Comparison of ENCODE assay signal across 8 cellular contexts in genomic region chr1:20486457-20487235, GRCh38. TPM values are rescaled to one million over a fixed set of nuclear protein-coding genes. Genes with fewer than 3 reads are reported as not detected.
DNase-seq lines count a peak whose midpoint lies in the region; ATAC-seq, FAIRE-seq and TF ChIP-seq lines count a peak whose summit lies in the region.

No MANE protein-coding gene starts in this region.

- H3K9me3 Mint-ChIP-seq in activated naive CD4-positive, alpha-beta T cell treated with anti-CD3 and anti-CD28 coated beads, Interleukin-2, amount 50 U/mL, for 24 hours = no peaks in the 10 kb centered on the region

- H3K27ac ChIP-seq in Peyer's patch (peak overlapping the region; percentile 55 to 100 (median 92)), HepG2 (ENCODE audit: extremely low read length, insufficient read depth, low read length) (peak overlapping the region; percentile 98), subcutaneous abdominal adipose tissue (ENCODE audit: low read depth, low read length) (no peak overlapping the region)

- H3K36me3 ChIP-seq in Peyer's patch (no peaks in the 10 kb centered on the region), HepG2 (replicated peaks in 1 of 2; ENCODE audit: control insufficient read depth in 1 of 2, insufficient read depth in 2 of 2, low read length in 2 of 2) (no peaks in the 10 kb centered on the region), subcutaneous abdominal adipose tissue (ENCODE audit: control insufficient read depth in 5 of 5, insufficient read depth in 5 of 5, low read length in 5 of 5) (no peaks in the 10 kb centered on the region)

- POLR2A ChIA-PET in HepG2 (lab: Yijun Ruan, JAX) = interaction anchor here (1.0 to 4.3 kb wide), 8 partner anchors 9 to 512 kb away, joined by 3 to 60 read pairs (median 5); partner anchors contain the start of gene MUL1

- H3K4me2 ChIP-seq in HepG2 (ENCODE audit: low read depth, low read length) = peak overlapping the region; percentile 83

- TF ChIP-seq POLR2A in Peyer's patch (IDR thresholded peaks at IDR 0.05) (peak; percentile 62 to 65), HepG2 (IDR thresholded peaks at IDR 0.05; ENCODE audit: insufficient read depth in 1 of 2, low read depth in 2 of 2, low read length in 2 of 2) (peak in 1 of 2 experiments; percentile 68; a peak in 2 of 4 replicates)

- WGBS in HepG2 (ENCODE audit: low lambda C conversion rate) = 5% methylated on average over 3 of the region's 51 CpGs

- ATAC-seq in HepG2 = peak; percentile 69
- no peak for ATAC-seq in HG03439 (IDR thresholded peaks at IDR 0.05; ENCODE audit: unreplicated experiment)

- H3K9me3 ChIP-seq in Peyer's patch (no peaks in the 10 kb centered on the region), HepG2 (ENCODE audit: low read length) (no peaks in the 10 kb centered on the region), subcutaneous abdominal adipose tissue (ENCODE audit: control insufficient read depth in 5 of 5, low read length in 5 of 5) (no peaks in the 10 kb centered on the region)

- BruUV-seq in HepG2 (replicated peaks; lab: Mats Ljungman, UMichigan) = no TSS peak

- peaks cover 20% of the 10 kb centered on the region for H3K4me1 Mint-ChIP-seq in activated naive CD4-positive, alpha-beta T cell treated with anti-CD3 and anti-CD28 coated beads, Interleukin-2, amount 50 U/mL, for 24 hours

- peaks cover 0 to 43% (median 12%) of the 10 kb centered on the region in 4 donors for H3K4me1 ChIP-seq in Peyer's patch
- H3K4me1 ChIP-seq in HepG2 (ENCODE audit: insufficient read depth, low read length) = peaks cover 51% of the 10 kb centered on the region
- H3K4me1 ChIP-seq in subcutaneous abdominal adipose tissue (ENCODE audit: control insufficient read depth in 5 of 5, insufficient read depth in 5 of 5, low read length in 5 of 5) = peaks cover 0 to 31% (median 30%) of the 10 kb centered on the region in 5 donors

- CTCF ChIA-PET in HepG2 (lab: Yijun Ruan, JAX; ENCODE audit: low intra/inter-chr PET ratio, low total read pairs) = interaction anchor here (2.4 kb wide), 1 partner anchor 17 kb away, joined by 10 read pairs; no protein-coding TSS in a partner anchor

- peaks cover 37% of the 10 kb centered on the region for H3K79me2 ChIP-seq in HepG2 (ENCODE audit: insufficient read depth, low read length)

- no peaks in the 10 kb centered on the region for H3K36me3 Mint-ChIP-seq in activated naive CD4-positive, alpha-beta T cell treated with anti-CD3 and anti-CD28 coated beads, Interleukin-2, amount 50 U/mL, for 24 hours

- H3K4me3 ChIP-seq in Peyer's patch (peak overlapping the region; percentile 55 to 92 (median 70)), HepG2 (replicated peaks in 1 of 3; ENCODE audit: insufficient read depth in 1 of 3, low read depth in 2 of 3, low read length in 3 of 3) (peak overlapping the region; percentile 68 to 92 (median 90)), subcutaneous abdominal adipose tissue (ENCODE audit: low read depth in 1 of 5, low read length in 5 of 5) (peak overlapping the region in 4 of 5 donors; percentile 66 to 71 (median 68))

- TF ChIP-seq EP300 in HepG2 (IDR thresholded peaks at IDR 0.05; ENCODE audit: low read depth in 2 of 2, low read length in 2 of 2) (peak in 1 of 2 experiments; percentile 68; a peak in 1 of 4 replicates), HepG2 (CRISPR knock-in tag; IDR thresholded peaks at IDR 0.05; ENCODE audit: borderline replicate concordance) (no peak; the same call in 1 of the 2 replicates)

- H3K4me3 Mint-ChIP-seq in activated naive CD4-positive, alpha-beta T cell treated with anti-CD3 and anti-CD28 coated beads, Interleukin-2, amount 50 U/mL, for 24 hours = peak overlapping the region; percentile 80

- intact Hi-C loops in HepG2 (cut with micrococcal nuclease; ENCODE audit: unreplicated experiment) = no loop called here

- H3K27ac Mint-ChIP-seq in activated naive CD4-positive, alpha-beta T cell treated with anti-CD3 and anti-CD28 coated beads, Interleukin-2, amount 50 U/mL, for 24 hours = no peak overlapping the region

- no peak for DNase-seq in activated naive CD4-positive, alpha-beta T cell treated with Interleukin-2 at 50 U/mL for 16 hours
- DNase-seq in Peyer's patch (peak in 2 of 3 donors; percentile 89 to 94), dermis blood vessel endothelial cell (peak; percentile 40), HepG2 (ENCODE audit: low spot score) (peak; percentile 84), NCI-H526 treated with DMSO at 0.1 percent for 48 hours (lab: John Stamatoyannopoulos, UW) (no peak)

- in situ Hi-C loops in HepG2 (cut with HindIII; ENCODE audit: extremely low pct_ligation_motif_present, low pct_unique_long_range_greater_than_20kb) = no loop called here

- H2AFZ ChIP-seq in HepG2 (ENCODE audit: low read length) = no peak overlapping the region

- H3K27me3 ChIP-seq in Peyer's patch (no peaks in the 10 kb centered on the region), HepG2 (ENCODE audit: control insufficient read depth in 1 of 2, insufficient read depth in 2 of 2, low read length in 2 of 2) (no peaks in the 10 kb centered on the region), subcutaneous abdominal adipose tissue (ENCODE audit: control insufficient read depth in 5 of 5, insufficient read depth in 4 of 5, low read length in 5 of 5) (peaks cover 11 to 49% (median 34%) of the 10 kb centered on the region in 5 donors)

- H3K9ac ChIP-seq in HepG2 (ENCODE audit: insufficient read depth, low read depth, low read length) (peak overlapping the region; percentile 99), subcutaneous abdominal adipose tissue (ENCODE audit: low read length in 5 of 5) (peak overlapping the region in 2 of 5 donors; percentile 48 to 56)

- H4K20me1 ChIP-seq in HepG2 (ENCODE audit: insufficient read depth, low read length) = no peaks in the 10 kb centered on the region; the same call in 1 of the 2 replicates

- TF ChIP-seq CTCF in Peyer's patch (IDR thresholded peaks at IDR 0.05) = peak in 1 of 6 experiments; percentile 7
- peak; percentile 23 for TF ChIP-seq CTCF in HepG2 (CRISPR knock-in tag; IDR thresholded peaks at IDR 0.05)

- FAIRE-seq in HepG2 (lab: Jason Lieb, UNC) = no peak

- peaks cover 31% of the 10 kb centered on the region for H3K27me3 Mint-ChIP-seq in activated naive CD4-positive, alpha-beta T cell treated with anti-CD3 and anti-CD28 coated beads, Interleukin-2, amount 50 U/mL, for 24 hours

- peak; percentile 20; the same call in 1 of the 2 replicates for TF ChIP-seq RAD21 in HepG2 (CRISPR knock-in tag; IDR thresholded peaks at IDR 0.05)

TF ChIP-seq in HepG2, 621 proteins besides CTCF, POLR2A, EP300 and RAD21 (continues in another document):
- TF ChIP-seq ETV5 (CRISPR knock-in tag; IDR thresholded peaks at IDR 0.05; ENCODE audit: borderline replicate concordance) = peak; percentile 57; the same call in 1 of the 2 replicates

RNA-seq across cellular contexts. Expression of gene CAMK2N1, which starts 0.6 kb away (rescaled TPM):
- total RNA-seq in Peyer's patch (10 to 100 TPM; 18.2 to 89.7 (median 75.1) TPM), dermis blood vessel endothelial cell (3.7 and 7.8 TPM in 2 replicates), HepG2 (2016; rRNA removed; fragmentation: Illumina TruSeq; extraction: Trizol) (38.6 and 44.3 TPM in 2 replicates)
- total RNA-seq in HepG2 (2016; cell fraction: cytosol; rRNA removed; fragmentation: Illumina TruSeq; extraction: Trizol; ENCODE audit: low read depth) = 53.6 and 65.2 TPM in 2 replicates
- 39.6 and 42.8 TPM in 2 replicates for total RNA-seq in HepG2 (2016; cell fraction: insoluble cytoplasmic fraction; rRNA removed; fragmentation: Illumina TruSeq; extraction: Trizol)
- total RNA-seq in HepG2 (2016; cell fraction: membrane; rRNA removed; fragmentation: Illumina TruSeq; extraction: Trizol) = 110 and 117 TPM in 2 replicates
- 21.4 and 29.3 TPM in 2 replicates for total RNA-seq in HepG2 (2016; cell fraction: nucleus; rRNA removed; fragmentation: Illumina TruSeq; extraction: Trizol)
- polyA plus RNA-seq in HepG2 (2011; rRNA removed) = 32.7 and 38.0 TPM in 2 replicates
- polyA plus RNA-seq in HepG2 (2011; cell fraction: cytosol; rRNA removed) = 27.0 and 40.8 TPM in 2 replicates
- polyA plus RNA-seq in HepG2 (2011; cell fraction: nucleus; rRNA removed) = 23.2 and 28.1 TPM in 2 replicates
- polyA plus RNA-seq in HepG2 (2012) = 108 and 112 TPM in 2 replicates
- 238 and 250 TPM in 2 replicates for polyA plus RNA-seq in HepG2 (2016; cell fraction: cytosol; fragmentation: Illumina TruSeq; extraction: Trizol; ENCODE audit: low read depth)
- 120 and 152 TPM in 2 replicates for polyA plus RNA-seq in HepG2 (2016; cell fraction: insoluble cytoplasmic fraction; fragmentation: Illumina TruSeq; extraction: Trizol; ENCODE audit: low read depth)
- 340 and 368 TPM in 2 replicates for polyA plus RNA-seq in HepG2 (2016; cell fraction: membrane; fragmentation: Illumina TruSeq; extraction: Trizol; ENCODE audit: low read depth)
- 110 and 112 TPM in 2 replicates for polyA plus RNA-seq in HepG2 (2016; cell fraction: nucleus; fragmentation: Illumina TruSeq; extraction: Trizol; ENCODE audit: insufficient read depth, low read depth)
- 0.12 and 20.9 TPM in 2 replicates for polyA minus RNA-seq in HepG2 (2011; rRNA and poly(A)+ RNA removed; ENCODE audit: low replicate concordance)
- 34.7 and 39.2 TPM in 2 replicates for polyA minus RNA-seq in HepG2 (2011; cell fraction: cytosol; rRNA and poly(A)+ RNA removed)
- 19.4 and 21.5 TPM in 2 replicates for polyA minus RNA-seq in HepG2 (2011; cell fraction: nucleus; rRNA and poly(A)+ RNA removed)

RNA-seq across cellular contexts. Expression of gene MUL1, which starts 21.3 kb away (rescaled TPM):
- total RNA-seq in Peyer's patch (10 to 100 TPM in 3 of 4 donors, 1 to 10 TPM in 1; 5.8 to 42.9 (median 28.7) TPM), dermis blood vessel endothelial cell (41.0 and 53.6 TPM in 2 replicates), HepG2 (2016; rRNA removed; fragmentation: Illumina TruSeq; extraction: Trizol) (13.5 and 26.5 TPM in 2 replicates)
- 3.2 TPM in 2 replicates for total RNA-seq in HepG2 (2016; cell fraction: cytosol; rRNA removed; fragmentation: Illumina TruSeq; extraction: Trizol; ENCODE audit: low read depth)
- total RNA-seq in HepG2 (2016; cell fraction: insoluble cytoplasmic fraction; rRNA removed; fragmentation: Illumina TruSeq; extraction: Trizol) = 14.3 and 26.3 TPM in 2 replicates
- 8.5 and 8.6 TPM in 2 replicates for total RNA-seq in HepG2 (2016; cell fraction: membrane; rRNA removed; fragmentation: Illumina TruSeq; extraction: Trizol)
- 23.1 and 27.3 TPM in 2 replicates for total RNA-seq in HepG2 (2016; cell fraction: nucleus; rRNA removed; fragmentation: Illumina TruSeq; extraction: Trizol)
- 21.5 and 27.5 TPM in 2 replicates for polyA plus RNA-seq in HepG2 (2011; rRNA removed)
- 23.9 and 24.3 TPM in 2 replicates for polyA plus RNA-seq in HepG2 (2011; cell fraction: cytosol; rRNA removed)
- polyA plus RNA-seq in HepG2 (2011; cell fraction: nucleus; rRNA removed) = 10.0 and 11.8 TPM in 2 replicates
- 14.9 and 20.0 TPM in 2 replicates for polyA plus RNA-seq in HepG2 (2012)
- polyA plus RNA-seq in HepG2 (2016; cell fraction: cytosol; fragmentation: Illumina TruSeq; extraction: Trizol; ENCODE audit: low read depth) = 2.4 and 2.6 TPM in 2 replicates
- polyA plus RNA-seq in HepG2 (2016; cell fraction: insoluble cytoplasmic fraction; fragmentation: Illumina TruSeq; extraction: Trizol; ENCODE audit: low read depth) = 11.3 and 11.9 TPM in 2 replicates
- polyA plus RNA-seq in HepG2 (2016; cell fraction: membrane; fragmentation: Illumina TruSeq; extraction: Trizol; ENCODE audit: low read depth) = 4.4 and 5.3 TPM in 2 replicates
- polyA plus RNA-seq in HepG2 (2016; cell fraction: nucleus; fragmentation: Illumina TruSeq; extraction: Trizol; ENCODE audit: insufficient read depth, low read depth) = 30.1 and 33.2 TPM in 2 replicates
- 40.2 and 48.7 TPM in 2 replicates for polyA minus RNA-seq in HepG2 (2011; rRNA and poly(A)+ RNA removed; ENCODE audit: low replicate concordance)
- polyA minus RNA-seq in HepG2 (2011; cell fraction: cytosol; rRNA and poly(A)+ RNA removed) = 14.6 and 15.2 TPM in 2 replicates
- 14.5 TPM in 2 replicates for polyA minus RNA-seq in HepG2 (2011; cell fraction: nucleus; rRNA and poly(A)+ RNA removed)

Comparison
In these comparisons a context has a peak if more than half of its experiments do, and no peak if none do; other contexts are left out.
1. DNase-seq: peak in Peyer's patch (2 of 3), dermis blood vessel endothelial cell (single experiment) and HepG2 (single experiment); none in activated naive CD4-positive, alpha-beta T cell treated with Interleukin-2 at 50 U/mL for 16 hours (single experiment) and NCI-H526 treated with DMSO at 0.1 percent for 48 hours (single experiment).
2. Peak in every context shown above with its lines, with median percentiles within 50 percentile points of each other: H3K4me3 ChIP-seq.